15 cellular contexts compared by ENCODE assay signal in the genomic region with DNA sequence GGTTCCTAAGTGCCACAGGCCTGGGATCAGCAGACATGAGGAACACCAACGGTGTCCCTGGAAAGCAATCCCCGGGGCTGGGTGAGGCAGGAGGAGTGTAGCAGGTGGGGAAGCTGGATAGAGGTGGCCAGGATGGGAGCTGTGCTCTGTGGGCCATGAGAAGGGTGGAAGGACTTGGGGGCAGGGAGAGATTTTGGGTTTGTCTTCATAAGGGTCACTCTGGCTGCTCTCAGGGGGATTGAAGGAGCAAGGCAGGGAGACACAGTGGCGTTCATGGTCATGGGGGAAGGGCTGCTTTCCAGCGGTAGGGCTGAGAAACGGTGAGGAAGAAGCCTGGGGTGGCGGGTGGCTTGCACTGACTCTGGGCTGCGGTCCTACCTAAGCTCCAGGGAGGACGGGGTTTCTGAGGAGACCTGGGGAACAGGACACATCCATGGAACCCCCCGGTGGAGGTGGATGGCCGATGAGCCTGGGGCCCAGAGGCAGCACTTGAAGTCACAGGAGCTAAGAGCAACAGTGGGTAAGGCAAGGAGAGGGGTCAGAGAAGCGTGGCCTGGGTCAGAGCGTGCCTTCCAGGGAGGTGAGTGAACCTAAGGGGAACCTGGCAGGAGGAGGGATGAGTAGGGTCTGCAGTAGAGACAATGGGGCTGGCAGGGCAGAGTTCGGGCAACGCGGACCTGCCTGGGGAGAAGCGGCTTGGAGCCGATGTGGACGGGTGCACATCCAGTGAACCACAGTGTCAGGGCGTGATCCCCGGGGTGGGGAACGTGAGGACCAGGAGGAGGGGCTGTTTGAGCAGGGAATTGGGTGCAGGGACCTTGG. TPM values are rescaled to one million over a fixed set of nuclear protein-coding genes. Genes with fewer than 3 reads are reported as not detected.
DNase-seq lines count a peak whose midpoint lies in the region; ATAC-seq and TF ChIP-seq lines count a peak whose summit lies in the region.
"Had no signal": no experiment of that assay in that cellular context is flagged by ENCODE, and none has a peak within 500 bp of the region (broad histone marks: within the 10 kb centered on the region; RNA-seq: fewer than 3 reads in every experiment).

No MANE protein-coding gene starts in this region.

- peaks cover 30% of the 10 kb centered on the region for H3K4me1 Mint-ChIP-seq in activated T-cell treated with anti-CD3 and anti-CD28 coated beads, Interleukin-2, amount 50 U/mL, for 24 hours (ENCODE audit: low read depth)
- peaks cover 5% of the 10 kb centered on the region for H3K4me1 Mint-ChIP-seq in glutamatergic neuron (ENCODE audit: low read depth, unreplicated experiment)
- H3K4me1 Mint-ChIP-seq in stimulated activated effector memory CD8-positive, alpha-beta T cell treated with anti-CD3 and anti-CD28 coated beads, Interleukin-12 subunit alpha, Interleukin-12 subunit beta, amount 100 ng/mL, for 72 hours: peaks cover 28% of the 10 kb centered on the region
- no peaks in the 10 kb centered on the region for H3K4me1 Mint-ChIP-seq in MCF 10A (ENCODE audit: insufficient read depth, unreplicated experiment)

- no peak overlapping the region for H3K27ac Mint-ChIP-seq in activated T-cell treated with anti-CD3 and anti-CD28 coated beads, Interleukin-2, amount 50 U/mL, for 24 hours
- H3K27ac Mint-ChIP-seq in glutamatergic neuron (ENCODE audit: unreplicated experiment) (peak overlapping the region; percentile 59), MCF 10A (ENCODE audit: low read depth, unreplicated experiment) (no peak overlapping the region)
- peak overlapping the region; percentile 64 for H3K27ac Mint-ChIP-seq in stimulated activated effector memory CD8-positive, alpha-beta T cell treated with anti-CD3 and anti-CD28 coated beads, Interleukin-12 subunit alpha, Interleukin-12 subunit beta, amount 100 ng/mL, for 72 hours

- H3K9me3 Mint-ChIP-seq in activated T-cell treated with anti-CD3 and anti-CD28 coated beads, Interleukin-2, amount 50 U/mL, for 24 hours: peaks cover 5% of the 10 kb centered on the region
- H3K9me3 Mint-ChIP-seq in glutamatergic neuron (ENCODE audit: unreplicated experiment): peaks cover 11% of the 10 kb centered on the region
- no peaks in the 10 kb centered on the region for H3K9me3 Mint-ChIP-seq in stimulated activated effector memory CD8-positive, alpha-beta T cell treated with anti-CD3 and anti-CD28 coated beads, Interleukin-12 subunit alpha, Interleukin-12 subunit beta, amount 100 ng/mL, for 72 hours
- H3K9me3 Mint-ChIP-seq in MCF 10A (ENCODE audit: unreplicated experiment): peaks cover 17% of the 10 kb centered on the region

- POLR2A ChIA-PET in MCF 10A (lab: Yijun Ruan, JAX): interaction anchor here (0.9 kb wide), 1 partner anchor 130 kb away, joined by 3 read pairs; no protein-coding TSS in a partner anchor

- H3K36me3 Mint-ChIP-seq in activated T-cell treated with anti-CD3 and anti-CD28 coated beads, Interleukin-2, amount 50 U/mL, for 24 hours (ENCODE audit: low read depth): peaks cover 5% of the 10 kb centered on the region
- H3K36me3 Mint-ChIP-seq in glutamatergic neuron (ENCODE audit: unreplicated experiment): peaks cover 31% of the 10 kb centered on the region
- no peaks in the 10 kb centered on the region for H3K36me3 Mint-ChIP-seq in stimulated activated effector memory CD8-positive, alpha-beta T cell treated with anti-CD3 and anti-CD28 coated beads, Interleukin-12 subunit alpha, Interleukin-12 subunit beta, amount 100 ng/mL, for 72 hours
- no peaks in the 10 kb centered on the region for H3K36me3 Mint-ChIP-seq in MCF 10A (ENCODE audit: insufficient read depth, unreplicated experiment)

- ATAC-seq in stimulated activated effector memory CD8-positive, alpha-beta T cell treated with anti-CD3 and anti-CD28 coated beads, Interleukin-12 subunit alpha, Interleukin-12 subunit beta, amount 100 ng/mL, for 72 hours: no peak
- ATAC-seq: A549 had no signal

- no peaks in the 10 kb centered on the region for H3K27me3 Mint-ChIP-seq in activated T-cell treated with anti-CD3 and anti-CD28 coated beads, Interleukin-2, amount 50 U/mL, for 24 hours
- H3K27me3 Mint-ChIP-seq in glutamatergic neuron (ENCODE audit: unreplicated experiment): peaks cover 3% of the 10 kb centered on the region
- peaks cover 15% of the 10 kb centered on the region for H3K27me3 Mint-ChIP-seq in MCF 10A (ENCODE audit: insufficient read depth, unreplicated experiment)

- TF ChIP-seq CTCF in glutamatergic neuron (IDR thresholded peaks at IDR 0.05; ENCODE audit: partially characterized antibody, unreplicated experiment) (no peak), MCF 10A (IDR thresholded peaks at IDR 0.05; ENCODE audit: unreplicated experiment) (no peak)

- H3K4me3 Mint-ChIP-seq in activated T-cell treated with anti-CD3 and anti-CD28 coated beads, Interleukin-2, amount 50 U/mL, for 24 hours: no peak overlapping the region
- H3K4me3 Mint-ChIP-seq in glutamatergic neuron (ENCODE audit: unreplicated experiment) (no peak overlapping the region), MCF 10A (ENCODE audit: unreplicated experiment) (no peak overlapping the region)
- no peak overlapping the region for H3K4me3 Mint-ChIP-seq in stimulated activated effector memory CD8-positive, alpha-beta T cell treated with anti-CD3 and anti-CD28 coated beads, Interleukin-12 subunit alpha, Interleukin-12 subunit beta, amount 100 ng/mL, for 72 hours

- peak; percentile 23 for DNase-seq in activated T-cell treated with anti-CD3 and anti-CD28 coated beads, Interleukin-2, amount 50 U/mL, for 24 hours
- DNase-seq in activated T-cell treated with anti-CD3 and anti-CD28 coated beads for 4 hours (no peak), NCI-H774 (lab: John Stamatoyannopoulos, UW) (peak; percentile 29), glutamatergic neuron (no peak), NCI-H2196 treated with DMSO at 0.1 percent for 48 hours (lab: John Stamatoyannopoulos, UW; ENCODE audit: unreplicated experiment) (no peak), Kasumi-1 (lab: John Stamatoyannopoulos, UW) (no peak), MCF 10A (ENCODE audit: unreplicated experiment) (no peak)
- DNase-seq in stimulated activated effector memory CD8-positive, alpha-beta T cell treated with anti-CD3 and anti-CD28 coated beads, Interleukin-12 subunit alpha, Interleukin-12 subunit beta, amount 100 ng/mL, for 72 hours (ENCODE audit: low spot score in 2 of 2): no peak
- DNase-seq: Caco-2, DMS153, GOT3, KBM-7, NCI-H1048, SHP77 had no signal

- BruUV-seq in MCF 10A (replicated peaks; lab: Mats Ljungman, UMichigan): no TSS peak

- intact Hi-C loops in MCF 10A (cut with micrococcal nuclease): no loop called here

- CTCF ChIA-PET in MCF 10A (lab: Yijun Ruan, JAX): interaction anchor here (0.9 kb wide), 1 partner anchor 131 kb away, joined by 4 read pairs; no protein-coding TSS in a partner anchor

RNA-seq across cellular contexts. Expression of a gene that starts 12.4 kb away (rescaled TPM):
- total RNA-seq in glutamatergic neuron (ENCODE audit: unreplicated experiment): 302 TPM
- 133 and 152 TPM in 2 replicates for total RNA-seq in MCF 10A (2022)

RNA-seq across cellular contexts. Expression of a gene that starts 28.4 kb away (rescaled TPM):
- 77.2 TPM for total RNA-seq in glutamatergic neuron (ENCODE audit: unreplicated experiment)
- 78.8 and 89.6 TPM in 2 replicates for total RNA-seq in MCF 10A (2022)

Comparison
In these comparisons a context has a peak if more than half of its experiments do, and no peak if none do; other contexts are left out.
1. DNase-seq: peak in activated T-cell treated with anti-CD3 and anti-CD28 coated beads, Interleukin-2, amount 50 U/mL, for 24 hours (single experiment) and NCI-H774 (single experiment); none in activated T-cell treated with anti-CD3 and anti-CD28 coated beads for 4 hours (single experiment), glutamatergic neuron (single experiment), stimulated activated effector memory CD8-positive, alpha-beta T cell treated with anti-CD3 and anti-CD28 coated beads, Interleukin-12 subunit alpha, Interleukin-12 subunit beta, amount 100 ng/mL, for 72 hours (0 of 2), NCI-H2196 treated with DMSO at 0.1 percent for 48 hours (single experiment), Kasumi-1 (0 of 2) and MCF 10A (single experiment).
2. H3K27ac Mint-ChIP-seq: peak in glutamatergic neuron (single experiment) and stimulated activated effector memory CD8-positive, alpha-beta T cell treated with anti-CD3 and anti-CD28 coated beads, Interleukin-12 subunit alpha, Interleukin-12 subunit beta, amount 100 ng/mL, for 72 hours (single experiment); none in activated T-cell treated with anti-CD3 and anti-CD28 coated beads, Interleukin-2, amount 50 U/mL, for 24 hours (single experiment) and MCF 10A (single experiment).